ENCODE assay signal across 8 cellular contexts in the genomic region with DNA sequence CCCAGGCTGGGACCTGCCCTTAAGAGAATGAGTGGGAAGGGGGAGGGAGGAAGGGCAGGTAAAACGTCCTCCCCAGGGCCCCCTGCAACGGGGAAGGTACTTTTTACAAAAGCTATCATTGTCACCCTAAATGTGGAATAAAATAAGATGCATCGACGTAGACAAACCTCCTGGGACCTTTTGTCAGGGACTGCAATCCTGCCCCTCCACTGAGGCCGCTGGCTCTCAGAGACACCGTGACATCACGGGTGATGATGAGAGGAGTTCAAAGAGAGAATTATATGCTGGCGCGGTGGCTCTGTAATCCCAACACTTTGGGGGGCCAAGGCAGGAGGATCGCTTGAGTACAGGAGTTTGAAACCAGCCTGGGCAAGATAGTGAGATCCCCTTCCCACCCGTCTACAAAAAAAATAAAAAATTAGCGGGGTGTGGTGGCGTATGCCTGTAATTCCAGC. TPM values are rescaled to one million over a fixed set of nuclear protein-coding genes. Genes with fewer than 3 reads are reported as not detected.
A peak's percentile ranks its signal among the peaks of the same experiment; 100 is the strongest.
DNase-seq lines count a peak whose midpoint lies in the region; ATAC-seq and TF ChIP-seq lines count a peak whose summit lies in the region.

No MANE protein-coding gene starts in this region.

- H3K18ac ChIP-seq in mesenchymal stem cell (ENCODE audit: low read depth in 1 of 2, low read length in 2 of 2) = no peak overlapping the region

- no peak overlapping the region for H3K4ac ChIP-seq in mesenchymal stem cell (ENCODE audit: low read depth in 1 of 2, low read length in 2 of 2)

- peak overlapping the region; percentile 16 for H2AFZ ChIP-seq in mesenchymal stem cell (ENCODE audit: low read depth, low read length)

- H2BK15ac ChIP-seq in mesenchymal stem cell (ENCODE audit: low read depth, poor library complexity, severe bottlenecking) = no peak overlapping the region

- peak overlapping the region; percentile 58 for H3K27ac ChIP-seq in left ventricle myocardium inferior (replicated peaks)
- no peak overlapping the region for H3K27ac ChIP-seq in mesenchymal stem cell (ENCODE audit: low read length, poor library complexity, severe bottlenecking)
- H3K27ac ChIP-seq in upper lobe of right lung = peak overlapping the region; percentile 81
- peak overlapping the region in 2 of 5 donors; percentile 52 to 86 for H3K27ac ChIP-seq in adrenal gland

- H3K27me3 ChIP-seq in left ventricle myocardium inferior (ENCODE audit: low read depth) (peaks cover 74% of the 10 kb centered on the region), mesenchymal stem cell (ENCODE audit: control insufficient read depth in 1 of 2, insufficient read depth in 1 of 2, low read length in 2 of 2) (peaks cover 0 to 56% of the 10 kb centered on the region in 2 experiments), upper lobe of right lung (peaks cover 4% of the 10 kb centered on the region), adrenal gland (peaks cover 24% of the 10 kb centered on the region)

- H2BK120ac ChIP-seq in mesenchymal stem cell (ENCODE audit: low read depth, low read length) = no peak overlapping the region

- DNase-seq in left ventricle myocardium inferior (no peak), Right ventricle myocardium inferior (ENCODE audit: missing footprints) (no peak), astrocyte of the cerebellum (ENCODE audit: low read depth) (no peak), mesenchymal stem cell (no peak), upper lobe of right lung (no peak), islet precursor cell (no peak), left lobe of liver (ENCODE audit: low spot score) (no peak), adrenal gland (no peak)

- no peak overlapping the region for H4K91ac ChIP-seq in mesenchymal stem cell (ENCODE audit: low read length)

- intact Hi-C loops in left ventricle myocardium inferior (cut with micrococcal nuclease) (no loop called here), Right ventricle myocardium inferior (cut with DNase I) (loop anchor here (5.0 kb wide), 1 partner anchor 54 kb away; a partner anchor contains a TSS), upper lobe of right lung (cut with DNase I) (no loop called here), adrenal gland (cut with DNase I) (no loop called here)

- no peak overlapping the region for H4K8ac ChIP-seq in mesenchymal stem cell (ENCODE audit: low read length)

- H3K4me1 ChIP-seq in left ventricle myocardium inferior (peaks cover 27% of the 10 kb centered on the region), mesenchymal stem cell (ENCODE audit: control insufficient read depth, insufficient read depth, low read depth, low read length) (peaks cover 41% of the 10 kb centered on the region), upper lobe of right lung (peaks cover 14% of the 10 kb centered on the region), adrenal gland (replicated peaks in 1 of 2) (peaks cover 0 to 12% of the 10 kb centered on the region in 2 donors)

- no peak overlapping the region for H2AK5ac ChIP-seq in mesenchymal stem cell (ENCODE audit: low read length, severe bottlenecking)

- no peak overlapping the region for H3K14ac ChIP-seq in mesenchymal stem cell (ENCODE audit: low read length in 2 of 2)

- TF ChIP-seq CTCF in left ventricle myocardium inferior (IDR thresholded peaks at IDR 0.05; ENCODE audit: borderline replicate concordance) = no peak
- TF ChIP-seq CTCF in astrocyte of the cerebellum (IDR thresholded peaks at IDR 0.05; ENCODE audit: low read depth, low read length, missing control alignments) = no peak
- TF ChIP-seq CTCF in upper lobe of right lung (IDR thresholded peaks at IDR 0.05) = no peak
- TF ChIP-seq CTCF in adrenal gland (IDR thresholded peaks at IDR 0.05) = no peak

- peak overlapping the region; percentile 77 for H3K9ac ChIP-seq in mesenchymal stem cell (ENCODE audit: low read length)

- 64% methylated on average over 11 of the region's 13 CpGs for WGBS in mesenchymal stem cell
- WGBS in adrenal gland, 4 donors = 40 to 48% (median 43%) methylated on average over 13 of the region's 13 CpGs

- H3K79me1 ChIP-seq in mesenchymal stem cell (replicated peaks; ENCODE audit: low read length, poor library complexity, severe bottlenecking) = no peaks in the 10 kb centered on the region

- H3K36me3 ChIP-seq in left ventricle myocardium inferior (no peaks in the 10 kb centered on the region), mesenchymal stem cell (ENCODE audit: control insufficient read depth in 1 of 2, insufficient read depth in 2 of 2, low read depth in 1 of 2, low read length in 2 of 2) (peaks cover 0 to 3% of the 10 kb centered on the region in 2 experiments), upper lobe of right lung (no peaks in the 10 kb centered on the region), adrenal gland (replicated peaks in 1 of 2) (no peaks in the 10 kb centered on the region)

- no peak for TF ChIP-seq POLR2A in adrenal gland (IDR thresholded peaks at IDR 0.05)

- in situ Hi-C loops in astrocyte of the cerebellum (cut with HindIII; ENCODE audit: low sequenced_read_pairs) = no loop called here

- peak overlapping the region; percentile 78 for H3K4me3 ChIP-seq in left ventricle myocardium inferior
- H3K4me3 ChIP-seq in astrocyte of the cerebellum (ENCODE audit: low read depth, low read length) = peak overlapping the region; percentile 51
- peak overlapping the region in 1 of 2 experiments; percentile 81 for H3K4me3 ChIP-seq in mesenchymal stem cell (ENCODE audit: insufficient read depth in 1 of 2, low read depth in 1 of 2, low read length in 2 of 2)
- H3K4me3 ChIP-seq in upper lobe of right lung = peak overlapping the region; percentile 64
- H3K4me3 ChIP-seq in adrenal gland = peak overlapping the region in 1 of 4 donors; percentile 66

- H3K4me2 ChIP-seq in mesenchymal stem cell (ENCODE audit: low read length, poor library complexity, severe bottlenecking) = peak overlapping the region; percentile 64

- H3K23ac ChIP-seq in mesenchymal stem cell (ENCODE audit: low read length in 2 of 2) = no peak overlapping the region

- H3K9me3 ChIP-seq in left ventricle myocardium inferior (replicated peaks) = no peaks in the 10 kb centered on the region
- H3K9me3 ChIP-seq in mesenchymal stem cell (ENCODE audit: control insufficient read depth, low read length) = no peaks in the 10 kb centered on the region
- no peaks in the 10 kb centered on the region for H3K9me3 ChIP-seq in upper lobe of right lung
- H3K9me3 ChIP-seq in adrenal gland (replicated peaks in 1 of 3) = no peaks in the 10 kb centered on the region

- ATAC-seq in Right ventricle myocardium inferior (no peak), upper lobe of right lung (no peak), left lobe of liver (no peak)

- H2BK12ac ChIP-seq in mesenchymal stem cell (ENCODE audit: low read length in 2 of 2) = no peak overlapping the region

- no peak overlapping the region for H2BK5ac ChIP-seq in mesenchymal stem cell (ENCODE audit: low read depth, low read length, poor library complexity, severe bottlenecking)

RNA-seq across cellular contexts. Expression of a gene that starts 1.8 kb away (rescaled TPM):
- total RNA-seq in left ventricle myocardium inferior = not detected
- total RNA-seq in Right ventricle myocardium inferior = 0.08 TPM
- polyA plus RNA-seq in mesenchymal stem cell (2013, experiment 1 of 2) = not detected
- polyA plus RNA-seq in mesenchymal stem cell (2013, experiment 2 of 2) = not detected
- total RNA-seq in upper lobe of right lung = 0.12 TPM
- not detected for total RNA-seq in left lobe of liver
- 1 to 10 TPM in 1 of 8 donors, not detected in 7; 1.6 TPM for total RNA-seq in adrenal gland
- under 1 TPM in 1 of 3 donors, not detected in 2; 0.03 TPM for polyA plus RNA-seq in adrenal gland

RNA-seq across cellular contexts. Expression of a gene that starts 12.2 kb away (rescaled TPM):
- total RNA-seq in left ventricle myocardium inferior (not detected), Right ventricle myocardium inferior (not detected), upper lobe of right lung (0.52 TPM), left lobe of liver (not detected), adrenal gland (under 1 TPM in 2 of 8 donors, not detected in 6; 0.19 to 0.29 TPM)
- polyA plus RNA-seq in mesenchymal stem cell (2013, experiment 1 of 2) = not detected
- not detected for polyA plus RNA-seq in mesenchymal stem cell (2013, experiment 2 of 2)
- under 1 TPM in 1 of 3 donors, not detected in 2; 0.03 TPM for polyA plus RNA-seq in adrenal gland

RNA-seq across cellular contexts. Expression of a gene that starts 45.4 kb away (rescaled TPM):
- total RNA-seq in left ventricle myocardium inferior = 97.7 TPM
- 78.0 TPM for total RNA-seq in Right ventricle myocardium inferior
- 104 TPM for polyA plus RNA-seq in mesenchymal stem cell (2013, experiment 1 of 2)
- polyA plus RNA-seq in mesenchymal stem cell (2013, experiment 2 of 2) = 102 TPM
- 103 TPM for total RNA-seq in upper lobe of right lung
- 55.2 TPM for total RNA-seq in left lobe of liver
- total RNA-seq in adrenal gland = 100 to 1,000 TPM; 113 to 216 (median 132) TPM
- 100 to 1,000 TPM in 2 of 3 donors, 10 to 100 TPM in 1; 39.4 to 123 (median 113) TPM for polyA plus RNA-seq in adrenal gland

RNA-seq across cellular contexts. Expression of a gene that starts 45.7 kb away (rescaled TPM):
- total RNA-seq in left ventricle myocardium inferior (1.3 TPM), Right ventricle myocardium inferior (2.2 TPM), upper lobe of right lung (3.8 TPM), left lobe of liver (1.8 TPM), adrenal gland (10 to 100 TPM in 1 of 8 donors, 1 to 10 TPM in 5, under 1 TPM in 1, not detected in 1; 0.54 to 26.3 (median 2.1) TPM)
- 1.0 TPM for polyA plus RNA-seq in mesenchymal stem cell (2013, experiment 1 of 2)
- polyA plus RNA-seq in mesenchymal stem cell (2013, experiment 2 of 2) = 0.88 TPM
- polyA plus RNA-seq in adrenal gland = 1 to 10 TPM in 2 of 3 donors, under 1 TPM in 1; 0.88 to 2.2 (median 2.0) TPM

RNA-seq across cellular contexts. Expression of a gene that starts 46.8 kb away (rescaled TPM):
- total RNA-seq in left ventricle myocardium inferior (10.8 TPM), Right ventricle myocardium inferior (10.8 TPM), upper lobe of right lung (34.4 TPM), left lobe of liver (8.2 TPM), adrenal gland (10 to 100 TPM in 7 of 8 donors, 1 to 10 TPM in 1; 8.4 to 59.0 (median 15.3) TPM)
- 8.5 TPM for polyA plus RNA-seq in mesenchymal stem cell (2013, experiment 1 of 2)
- polyA plus RNA-seq in mesenchymal stem cell (2013, experiment 2 of 2) = 8.3 TPM
- polyA plus RNA-seq in adrenal gland = 10 to 100 TPM in 2 of 3 donors, 1 to 10 TPM in 1; 1.9 to 93.9 (median 40.1) TPM
